ENCODE assay signal across 26 cellular contexts in the genomic region with DNA sequence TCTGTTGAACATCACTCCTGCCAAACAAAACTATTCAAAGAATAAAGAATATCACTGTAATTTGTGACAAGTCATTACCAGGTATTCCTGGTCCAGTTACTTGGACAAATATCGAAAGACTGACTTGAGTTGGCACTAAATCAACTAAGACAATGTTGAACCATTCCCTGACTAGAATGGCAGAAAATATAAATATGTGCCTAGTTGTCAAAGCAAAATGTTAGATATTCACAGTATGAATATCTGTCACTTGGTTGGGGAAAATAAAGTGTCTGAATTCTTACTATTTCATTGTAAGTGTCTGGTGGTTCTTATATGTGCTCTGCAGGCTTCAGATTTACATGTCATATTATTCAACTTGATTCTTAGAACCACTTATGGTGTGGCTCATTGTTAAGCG.
"Had no signal": no experiment of that assay in that cellular context is flagged by ENCODE, and none has a peak within 500 bp of the region (broad histone marks: within the 10 kb centered on the region; RNA-seq: fewer than 3 reads in every experiment).

No MANE protein-coding gene starts in this region.

- H3K27ac Mint-ChIP-seq: memory B cell; naive thymus-derived CD4-positive, alpha-beta T cell; natural killer cell treated with Interleukin-12 subunit alpha and Interleukin-12 subunit beta and Interleukin-15 and Interleukin-18, amount 100 ng/mL, for 72 hours; progenitor cell of endocrine pancreas; stimulated activated naive B cell treated with anti-CD40 and anti-IgM and Interleukin-4, amounts not matched to agents 10 μg/mL and 1 μg/mL and 100 μg/mL, for 72 hours had no signal

- H3K36me3 ChIP-seq: left ventricle myocardium inferior, ovary, right atrium auricular region, right lobe of liver, stomach, thyroid gland, transverse colon, upper lobe of left lung, vagina had no signal

- H3K4me1 Mint-ChIP-seq: memory B cell; neural crest cell; stimulated activated naive B cell treated with anti-CD40 and anti-IgM and Interleukin-4, amounts not matched to agents 10 μg/mL and 1 μg/mL and 100 μg/mL, for 72 hours had no signal

- H3K9me3 ChIP-seq: left ventricle myocardium inferior, mucosa of descending colon, ovary, right atrium auricular region, right lobe of liver, stomach, testis, thyroid gland, transverse colon, upper lobe of left lung, vagina had no signal

- H3K4me3 ChIP-seq: hepatocyte, left ventricle myocardium inferior, mucosa of descending colon, ovary, right atrium auricular region, right lobe of liver, smooth muscle cell, stomach, testis, thyroid gland, transverse colon, upper lobe of left lung, vagina had no signal

- H3K36me3 Mint-ChIP-seq: memory B cell; naive thymus-derived CD4-positive, alpha-beta T cell; stimulated activated naive B cell treated with anti-CD40 and anti-IgM and Interleukin-4, amounts not matched to agents 10 μg/mL and 1 μg/mL and 100 μg/mL, for 72 hours had no signal

- H3K4me3 Mint-ChIP-seq: memory B cell; naive thymus-derived CD4-positive, alpha-beta T cell; natural killer cell treated with Interleukin-12 subunit alpha and Interleukin-12 subunit beta and Interleukin-15 and Interleukin-18, amount 100 ng/mL, for 72 hours; neural crest cell; stimulated activated naive B cell treated with anti-CD40 and anti-IgM and Interleukin-4, amounts not matched to agents 10 μg/mL and 1 μg/mL and 100 μg/mL, for 72 hours had no signal

- H3K27me3 ChIP-seq: hepatocyte, ovary, right atrium auricular region, right lobe of liver, stomach, testis, thyroid gland, transverse colon, upper lobe of left lung, vagina had no signal

- H2AFZ ChIP-seq: hepatocyte had no signal

- H3K27ac ChIP-seq: hepatocyte, left ventricle myocardium inferior, ovary, right atrium auricular region, right lobe of liver, stomach, testis, thyroid gland, transverse colon, upper lobe of left lung, vagina had no signal

- H3K4me2 ChIP-seq: hepatocyte, smooth muscle cell had no signal

- DNase-seq: islet precursor cell; left ventricle myocardium inferior; midbrain; mucosa of descending colon; naive thymus-derived CD4-positive, alpha-beta T cell; nucleus accumbens; ovary; right lobe of liver; stimulated activated CD4-positive, alpha-beta T cell treated with anti-CD3 and anti-CD28 coated beads, Interleukin-15, amount 100 ng/mL, for 24 hours; stimulated activated CD4-positive, alpha-beta T cell treated with anti-CD3 and anti-CD28 coated beads, Interleukin-2, amount 100 ng/mL, for 24 hours; stimulated activated CD4-positive, alpha-beta T cell treated with anti-CD3 and anti-CD28 coated beads, Interleukin-4, amount 100 ng/mL, for 1 hour; stimulated activated naive B cell treated with anti-CD40 and anti-IgM and Interleukin-4, amounts not matched to agents 10 μg/mL and 1 μg/mL and 100 μg/mL, for 72 hours; stimulated activated naive CD8-positive, alpha-beta T cell treated with anti-CD3 and anti-CD28 coated beads, Interleukin-15, Interleukin-2, amounts not matched to agents 100 U/mL and 50 U/mL, for 24 hours; stomach; testis; thyroid gland; transverse colon; upper lobe of left lung had no signal

- H3K79me2 ChIP-seq: hepatocyte had no signal

- H3K27me3 Mint-ChIP-seq: memory B cell; naive thymus-derived CD4-positive, alpha-beta T cell; natural killer cell treated with Interleukin-12 subunit alpha and Interleukin-12 subunit beta and Interleukin-15 and Interleukin-18, amount 100 ng/mL, for 72 hours; progenitor cell of endocrine pancreas; stimulated activated naive B cell treated with anti-CD40 and anti-IgM and Interleukin-4, amounts not matched to agents 10 μg/mL and 1 μg/mL and 100 μg/mL, for 72 hours had no signal

- H3K4me1 ChIP-seq: left ventricle myocardium inferior, right atrium auricular region, right lobe of liver, stomach, testis, thyroid gland, transverse colon, upper lobe of left lung, vagina had no signal
